ENCODE assay signal across 8 cellular contexts in the genomic region with DNA sequence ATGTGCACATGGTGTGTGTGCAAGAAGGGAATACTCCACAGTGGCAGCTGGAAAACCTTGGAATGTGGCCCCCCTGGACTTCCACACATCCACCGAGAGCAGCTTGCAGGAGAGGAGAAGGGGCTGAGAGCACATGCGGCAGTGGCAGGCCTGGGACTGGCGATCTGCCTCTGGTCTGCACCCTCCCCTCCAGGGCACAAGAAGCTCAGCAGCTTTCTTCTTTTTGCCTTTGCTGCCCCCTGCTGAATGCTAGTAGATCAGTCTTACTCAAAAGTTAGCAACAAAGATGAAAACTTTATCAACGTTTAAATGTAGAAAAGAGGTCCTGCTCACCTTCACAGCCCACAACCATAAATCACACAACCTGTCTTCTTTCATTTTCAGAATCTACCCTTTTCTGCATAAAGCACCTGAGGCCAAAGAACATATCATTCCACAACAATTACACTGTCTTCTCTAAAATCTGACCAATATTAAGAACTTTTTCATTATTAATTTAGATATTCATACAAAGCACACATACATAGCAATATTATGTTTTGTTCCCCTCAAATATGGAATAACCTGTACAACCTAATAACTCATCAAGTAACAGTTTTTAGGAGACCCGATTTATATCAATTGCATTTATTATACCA. TPM values are rescaled to one million over a fixed set of nuclear protein-coding genes. Genes with fewer than 3 reads are reported as not detected.
DNase-seq lines count a peak whose midpoint lies in the region; ATAC-seq and TF ChIP-seq lines count a peak whose summit lies in the region.

No MANE protein-coding gene starts in this region.

- TF ChIP-seq EP300 in Ishikawa (IDR thresholded peaks at IDR 0.05; ENCODE audit: borderline replicate concordance): no peak

- POLR2A ChIA-PET in GM10248 (lab: Yijun Ruan, JAX): no interaction called here

- peak overlapping the region; percentile 49 for H3K27ac ChIP-seq in epithelial cell of prostate

- peak; percentile 46 for TF ChIP-seq RAD21 in Ishikawa (IDR thresholded peaks at IDR 0.05; ENCODE audit: low read depth)

- CTCF ChIA-PET in GM10248 (lab: Yijun Ruan, JAX): interaction anchor here (0.8 to 4.2 kb wide), 12 partner anchors 9 to 185 kb away, joined by 3 to 23 read pairs (median 3); no protein-coding TSS in a partner anchor

- TF ChIP-seq CTCF in GM10248 (IDR thresholded peaks at IDR 0.05; ENCODE audit: control extremely low read depth, extremely low read depth, low read depth, missing control alignments): peak; percentile 61

- DNase-seq in ACHN: peak; percentile 81
- peak; percentile 50 for DNase-seq in GM10248 (ENCODE audit: extremely low spot score)
- DNase-seq in SW480 (ENCODE audit: low spot score): peak; percentile 58
- DNase-seq in epithelial cell of prostate (ENCODE audit: low read depth, low spot score): no peak
- peak; percentile 71 for DNase-seq in myocyte (ENCODE audit: low read depth)
- no peak for DNase-seq in GOT3 (lab: John Stamatoyannopoulos, UW)

- ATAC-seq in GM19397 (IDR thresholded peaks at IDR 0.05; ENCODE audit: unreplicated experiment): no peak

- in situ Hi-C loops in ACHN (cut with HindIII; ENCODE audit: low pct_ligation_motif_present, low pct_unique_long_range_greater_than_20kb, low sequenced_read_pairs): no loop called here

TF ChIP-seq in Ishikawa, 13 proteins besides CTCF, POLR2A, EP300 and RAD21:
- TF ChIP-seq, protein P1, sequence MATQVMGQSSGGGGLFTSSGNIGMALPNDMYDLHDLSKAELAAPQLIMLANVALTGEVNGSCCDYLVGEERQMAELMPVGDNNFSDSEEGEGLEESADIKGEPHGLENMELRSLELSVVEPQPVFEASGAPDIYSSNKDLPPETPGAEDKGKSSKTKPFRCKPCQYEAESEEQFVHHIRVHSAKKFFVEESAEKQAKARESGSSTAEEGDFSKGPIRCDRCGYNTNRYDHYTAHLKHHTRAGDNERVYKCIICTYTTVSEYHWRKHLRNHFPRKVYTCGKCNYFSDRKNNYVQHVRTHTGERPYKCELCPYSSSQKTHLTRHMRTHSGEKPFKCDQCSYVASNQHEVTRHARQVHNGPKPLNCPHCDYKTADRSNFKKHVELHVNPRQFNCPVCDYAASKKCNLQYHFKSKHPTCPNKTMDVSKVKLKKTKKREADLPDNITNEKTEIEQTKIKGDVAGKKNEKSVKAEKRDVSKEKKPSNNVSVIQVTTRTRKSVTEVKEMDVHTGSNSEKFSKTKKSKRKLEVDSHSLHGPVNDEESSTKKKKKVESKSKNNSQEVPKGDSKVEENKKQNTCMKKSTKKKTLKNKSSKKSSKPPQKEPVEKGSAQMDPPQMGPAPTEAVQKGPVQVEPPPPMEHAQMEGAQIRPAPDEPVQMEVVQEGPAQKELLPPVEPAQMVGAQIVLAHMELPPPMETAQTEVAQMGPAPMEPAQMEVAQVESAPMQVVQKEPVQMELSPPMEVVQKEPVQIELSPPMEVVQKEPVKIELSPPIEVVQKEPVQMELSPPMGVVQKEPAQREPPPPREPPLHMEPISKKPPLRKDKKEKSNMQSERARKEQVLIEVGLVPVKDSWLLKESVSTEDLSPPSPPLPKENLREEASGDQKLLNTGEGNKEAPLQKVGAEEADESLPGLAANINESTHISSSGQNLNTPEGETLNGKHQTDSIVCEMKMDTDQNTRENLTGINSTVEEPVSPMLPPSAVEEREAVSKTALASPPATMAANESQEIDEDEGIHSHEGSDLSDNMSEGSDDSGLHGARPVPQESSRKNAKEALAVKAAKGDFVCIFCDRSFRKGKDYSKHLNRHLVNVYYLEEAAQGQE (IDR thresholded peaks at IDR 0.05; ENCODE audit: low read depth): no peak
- TF ChIP-seq FOXM1 (IDR thresholded peaks at IDR 0.05; ENCODE audit: borderline replicate concordance, low read depth) (no peak), TEAD4 (IDR thresholded peaks at IDR 0.05) (no peak), CREB1 (IDR thresholded peaks at IDR 0.05; ENCODE audit: low read depth) (no peak), TAF1 (IDR thresholded peaks at IDR 0.05; ENCODE audit: low read depth) (no peak), YY1 (IDR thresholded peaks at IDR 0.05; ENCODE audit: low read depth) (no peak), TCF12 (IDR thresholded peaks at IDR 0.05; ENCODE audit: low read depth) (no peak), NFIC (IDR thresholded peaks at IDR 0.05) (no peak), CEBPB (IDR thresholded peaks at IDR 0.05) (no peak), ZBTB7A (IDR thresholded peaks at IDR 0.05; ENCODE audit: low read depth) (no peak), EGR1 (IDR thresholded peaks at IDR 0.05) (no peak)
- TF ChIP-seq, protein P2, sequence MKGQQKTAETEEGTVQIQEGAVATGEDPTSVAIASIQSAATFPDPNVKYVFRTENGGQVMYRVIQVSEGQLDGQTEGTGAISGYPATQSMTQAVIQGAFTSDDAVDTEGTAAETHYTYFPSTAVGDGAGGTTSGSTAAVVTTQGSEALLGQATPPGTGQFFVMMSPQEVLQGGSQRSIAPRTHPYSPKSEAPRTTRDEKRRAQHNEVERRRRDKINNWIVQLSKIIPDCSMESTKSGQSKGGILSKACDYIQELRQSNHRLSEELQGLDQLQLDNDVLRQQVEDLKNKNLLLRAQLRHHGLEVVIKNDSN (IDR thresholded peaks at IDR 0.05): no peak
- TF ChIP-seq, protein P3, sequence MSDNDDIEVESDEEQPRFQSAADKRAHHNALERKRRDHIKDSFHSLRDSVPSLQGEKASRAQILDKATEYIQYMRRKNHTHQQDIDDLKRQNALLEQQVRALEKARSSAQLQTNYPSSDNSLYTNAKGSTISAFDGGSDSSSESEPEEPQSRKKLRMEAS (IDR thresholded peaks at IDR 0.05): no peak

RNA-seq across cellular contexts. Expression of a gene that starts 34.6 kb away (rescaled TPM):
- total RNA-seq in myocyte: 25.8 and 27.8 TPM in 2 replicates
- 38.0 TPM for polyA plus RNA-seq in myocyte (2012)

RNA-seq across cellular contexts. Expression of a gene that starts 42.4 kb away (rescaled TPM):
- total RNA-seq in myocyte: 32.8 and 33.9 TPM in 2 replicates
- polyA plus RNA-seq in myocyte (2012): 16.4 TPM

RNA-seq across cellular contexts. Expression of a gene that starts 53.4 kb away (rescaled TPM):
- not detected in 2 replicates for total RNA-seq in myocyte
- polyA plus RNA-seq in myocyte (2012): 0.32 TPM

Comparison
In these comparisons a context has a peak if more than half of its experiments do, and no peak if none do; other contexts are left out.
1. DNase-seq: peak in ACHN (single experiment), GM10248 (single experiment), SW480 (single experiment) and myocyte (single experiment); none in epithelial cell of prostate (single experiment) and GOT3 (single experiment).